Comparison of ENCODE assay signal across 9 cellular contexts in the genomic region with DNA sequence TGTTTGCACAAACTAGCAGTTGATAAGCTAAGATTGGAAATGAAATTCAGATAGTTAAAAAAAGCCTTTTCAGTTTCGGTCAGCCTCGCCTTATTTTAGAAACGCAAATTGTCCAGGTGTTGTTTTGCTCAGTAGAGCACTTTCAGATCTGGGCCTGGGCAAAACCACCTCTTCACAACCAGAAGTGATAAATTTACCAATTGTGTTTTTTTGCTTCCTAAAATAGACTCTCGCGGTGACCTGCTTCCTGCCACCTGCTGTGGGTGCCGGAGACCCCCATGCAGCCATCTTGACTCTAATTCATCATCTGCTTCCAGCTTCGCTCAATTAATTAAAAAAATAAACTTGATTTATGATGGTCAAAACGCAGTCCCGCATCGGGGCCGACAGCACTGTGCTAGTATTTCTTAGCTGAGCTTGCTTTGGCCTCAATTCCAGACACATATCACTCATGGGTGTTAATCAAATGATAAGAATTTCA.
DNase-seq lines count a peak whose midpoint lies in the region; ATAC-seq and TF ChIP-seq lines count a peak whose summit lies in the region.
"Had no signal": no experiment of that assay in that cellular context is flagged by ENCODE, and none has a peak within 500 bp of the region (broad histone marks: within the 10 kb centered on the region; RNA-seq: fewer than 3 reads in every experiment).

No MANE protein-coding gene starts in this region.

- DNase-seq in cardiac septum (ENCODE audit: low spot score) (peak; percentile 41), right cardiac atrium (no peak), testis (peak; percentile 6), thyroid gland (no peak), upper lobe of left lung (no peak), NCI-H82 (lab: John Stamatoyannopoulos, UW) (no peak)
- DNase-seq in activated CD8-positive, alpha-beta memory T cell treated with anti-CD3 and anti-CD28 coated beads for 24 hours, result peak; percentile 75

- TF ChIP-seq EP300 in upper lobe of left lung (IDR thresholded peaks at IDR 0.05), result no peak

- no peak overlapping the region for H3K4me3 ChIP-seq in right cardiac atrium (ENCODE audit: low read length)
- H3K4me3 ChIP-seq in testis, result no peak overlapping the region
- no peak overlapping the region for H3K4me3 ChIP-seq in thyroid gland (replicated peaks in 1 of 3)
- no peak overlapping the region for H3K4me3 ChIP-seq in upper lobe of left lung

- no peak for TF ChIP-seq POLR2A in testis (IDR thresholded peaks at IDR 0.05)
- no peak for TF ChIP-seq POLR2A in thyroid gland (IDR thresholded peaks at IDR 0.05)
- no peak for TF ChIP-seq POLR2A in upper lobe of left lung (IDR thresholded peaks at IDR 0.05)

- intact Hi-C loops in cardiac septum (cut with DNase I) (no loop called here), right cardiac atrium (cut with DNase I) (no loop called here), testis (cut with DNase I; ENCODE audit: low total_unique reads) (no loop called here), thyroid gland (cut with DNase I) (no loop called here)

- H3K9me3 ChIP-seq in right cardiac atrium (ENCODE audit: control insufficient read depth, low read length), result no peaks in the 10 kb centered on the region
- H3K9me3 ChIP-seq in testis, result no peaks in the 10 kb centered on the region
- H3K9me3 ChIP-seq in thyroid gland, result no peaks in the 10 kb centered on the region
- no peaks in the 10 kb centered on the region for H3K9me3 ChIP-seq in upper lobe of left lung

- H3K27ac ChIP-seq in right cardiac atrium (ENCODE audit: low read length), result no peak overlapping the region
- no peak overlapping the region for H3K27ac ChIP-seq in testis
- H3K27ac ChIP-seq in thyroid gland, result no peak overlapping the region
- H3K27ac ChIP-seq in upper lobe of left lung, result no peak overlapping the region

- 68% methylated on average over 11 of the region's 11 CpGs for WGBS in right cardiac atrium
- WGBS in testis, 2 donors, result 77 to 78% methylated on average over 11 of the region's 11 CpGs
- 78 to 79% methylated on average over 11 of the region's 11 CpGs for WGBS in thyroid gland, 2 donors
- WGBS in upper lobe of left lung, 2 donors, result 48 to 59% methylated on average over 11 of the region's 11 CpGs

- ATAC-seq in right cardiac atrium (no peak), HG03039 (IDR thresholded peaks at IDR 0.05; ENCODE audit: unreplicated experiment) (peak; percentile 46), upper lobe of left lung (ENCODE audit: low FRiP score in 2 of 2) (no peak)
- ATAC-seq: Panc1 had no signal

- TF ChIP-seq CTCF in testis (IDR thresholded peaks at IDR 0.05) (no peak), thyroid gland (IDR thresholded peaks at IDR 0.05) (no peak), upper lobe of left lung (IDR thresholded peaks at IDR 0.05) (no peak)

- H3K36me3 ChIP-seq in testis (ENCODE audit: low read depth, missing control alignments) (no peaks in the 10 kb centered on the region), thyroid gland (no peaks in the 10 kb centered on the region), upper lobe of left lung (no peaks in the 10 kb centered on the region)

- H3K27me3 ChIP-seq in right cardiac atrium (ENCODE audit: control insufficient read depth, insufficient read depth), result no peaks in the 10 kb centered on the region
- no peaks in the 10 kb centered on the region for H3K27me3 ChIP-seq in testis
- H3K27me3 ChIP-seq in thyroid gland, result no peaks in the 10 kb centered on the region
- H3K27me3 ChIP-seq in upper lobe of left lung, result peaks cover 0 to 7% (median 0%) of the 10 kb centered on the region in 4 donors

- H3K4me1 ChIP-seq in right cardiac atrium (ENCODE audit: control insufficient read depth, insufficient read depth, low read length) (no peaks in the 10 kb centered on the region), testis (no peaks in the 10 kb centered on the region), thyroid gland (no peaks in the 10 kb centered on the region), upper lobe of left lung (no peaks in the 10 kb centered on the region)

Comparison
In these comparisons a context has a peak if more than half of its experiments do, and no peak if none do; other contexts are left out.
1. DNase-seq: peak in cardiac septum (single experiment), activated CD8-positive, alpha-beta memory T cell treated with anti-CD3 and anti-CD28 coated beads for 24 hours (single experiment) and testis (single experiment); none in right cardiac atrium (0 of 3), thyroid gland (0 of 2), upper lobe of left lung (0 of 2) and NCI-H82 (single experiment).